Comparison of ENCODE assay signal across 14 cellular contexts in genomic region chr2:219437141-219437540, GRCh38. TPM values are rescaled to one million over a fixed set of nuclear protein-coding genes. Genes with fewer than 3 reads are reported as not detected.
"Had no signal": no experiment of that assay in that cellular context is flagged by ENCODE, and none has a peak within 500 bp of the region (broad histone marks: within the 10 kb centered on the region; RNA-seq: fewer than 3 reads in every experiment).

No MANE protein-coding gene starts in this region.

- DNase-seq: activated CD4-positive, alpha-beta T cell treated with anti-CD3 and anti-CD28 coated beads, Interleukin-2, amount 50 U/mL, for 4 hours; activated T-cell treated with anti-CD3 and anti-CD28 coated beads, Interleukin-2, amount 50 U/mL, for 1 hour; amniotic stem cell; brain microvascular endothelial cell; hypothalamus; mammary epithelial cell; SJCRH30; small intestine; substantia nigra had no signal

- H3K36me3 ChIP-seq: brain microvascular endothelial cell, SJCRH30 had no signal

- H3K27ac Mint-ChIP-seq: activated naive CD4-positive, alpha-beta T cell treated with anti-CD3 and anti-CD28 coated beads, Interleukin-2, amount 50 U/mL, for 72 hours; nephron; stimulated activated effector memory CD8-positive, alpha-beta T cell treated with anti-CD3 and anti-CD28 coated beads, Interleukin-12 subunit alpha, Interleukin-12 subunit beta, amount 100 ng/mL, for 72 hours had no signal

- H3K27ac ChIP-seq: brain microvascular endothelial cell, SJCRH30 had no signal

- ATAC-seq: activated CD4-positive, CD25-positive, alpha-beta regulatory T cell treated with anti-CD3 and anti-CD28 coated beads, Interleukin-2, amount 50 U/mL, for 24 hours; activated naive CD4-positive, alpha-beta T cell treated with anti-CD3 and anti-CD28 coated beads, Interleukin-2, amount 50 U/mL, for 72 hours; stimulated activated effector memory CD8-positive, alpha-beta T cell treated with anti-CD3 and anti-CD28 coated beads, Interleukin-12 subunit alpha, Interleukin-12 subunit beta, amount 100 ng/mL, for 72 hours had no signal

- H3K4me3 ChIP-seq: SJCRH30 had no signal

- H3K9me3 ChIP-seq: SJCRH30 had no signal

- H3K4me3 Mint-ChIP-seq: nephron; stimulated activated effector memory CD8-positive, alpha-beta T cell treated with anti-CD3 and anti-CD28 coated beads, Interleukin-12 subunit alpha, Interleukin-12 subunit beta, amount 100 ng/mL, for 72 hours had no signal

- H3K9me3 Mint-ChIP-seq: activated naive CD4-positive, alpha-beta T cell treated with anti-CD3 and anti-CD28 coated beads, Interleukin-2, amount 50 U/mL, for 72 hours; nephron; stimulated activated effector memory CD8-positive, alpha-beta T cell treated with anti-CD3 and anti-CD28 coated beads, Interleukin-12 subunit alpha, Interleukin-12 subunit beta, amount 100 ng/mL, for 72 hours had no signal

- H3K36me3 Mint-ChIP-seq: activated naive CD4-positive, alpha-beta T cell treated with anti-CD3 and anti-CD28 coated beads, Interleukin-2, amount 50 U/mL, for 72 hours; stimulated activated effector memory CD8-positive, alpha-beta T cell treated with anti-CD3 and anti-CD28 coated beads, Interleukin-12 subunit alpha, Interleukin-12 subunit beta, amount 100 ng/mL, for 72 hours had no signal

- H3K27me3 ChIP-seq: SJCRH30 had no signal

RNA-seq across cellular contexts. Expression of gene DES, which starts 19.0 kb away (rescaled TPM):
- total RNA-seq: activated naive CD4-positive, alpha-beta T cell treated with anti-CD3 and anti-CD28 coated beads, Interleukin-2, amount 50 U/mL, for 72 hours; endothelial cell of umbilical vein had no signal
- polyA plus RNA-seq: endothelial cell of umbilical vein had no signal
